Comparison of ENCODE assay signal across 11 cellular contexts in the genomic region with DNA sequence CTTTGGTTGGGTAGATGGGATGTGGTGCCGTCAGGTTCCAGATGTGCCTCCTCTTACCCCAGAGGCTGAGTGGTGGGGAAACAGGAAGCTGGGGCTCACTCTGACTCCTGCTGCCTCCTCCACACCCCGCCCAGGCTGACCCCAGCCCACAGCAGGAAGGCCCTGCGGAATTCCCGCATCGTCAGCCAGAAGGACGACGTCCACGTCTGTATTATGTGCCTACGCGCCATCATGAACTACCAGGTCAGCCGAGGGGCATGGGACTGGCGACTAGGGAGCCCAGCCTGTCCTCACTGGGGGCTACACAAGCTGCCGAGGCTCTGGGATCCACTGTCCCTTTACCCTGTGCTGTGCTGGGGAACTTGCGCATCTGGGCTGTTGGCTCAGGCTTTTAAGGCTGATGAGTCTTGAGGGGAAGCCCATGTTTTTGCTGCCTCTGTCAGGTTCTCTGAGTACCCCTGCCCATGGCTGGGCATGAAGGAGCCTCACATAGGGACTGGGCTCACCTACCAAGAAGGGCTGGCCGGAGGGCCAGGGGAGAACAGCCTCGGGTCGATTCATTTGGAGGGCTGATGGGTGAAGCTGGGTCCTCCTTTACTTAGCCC. TPM values are rescaled to one million over a fixed set of nuclear protein-coding genes. Genes with fewer than 3 reads are reported as not detected.
DNase-seq lines count a peak whose midpoint lies in the region; ATAC-seq and TF ChIP-seq lines count a peak whose summit lies in the region.
"Had no signal": no experiment of that assay in that cellular context is flagged by ENCODE, and none has a peak within 500 bp of the region (broad histone marks: within the 10 kb centered on the region; RNA-seq: fewer than 3 reads in every experiment).

No MANE protein-coding gene starts in this region.

- POLR2A ChIA-PET in CD8-positive, alpha-beta T cell (lab: Charles Lee), result interaction anchor here (1.0 to 7.3 kb wide), 4 partner anchors 10 to 87 kb away, joined by 3 to 47 read pairs (median 14); a partner anchor contains a TSS

- peak overlapping the region; percentile 92 for H2AK5ac ChIP-seq in neuronal stem cell (ENCODE audit: low read depth, low read length)

- H3K27ac ChIP-seq in CD8-positive, alpha-beta T cell (ENCODE audit: low read depth, low read length), result no peak overlapping the region
- peak overlapping the region; percentile 36 for H3K27ac ChIP-seq in KOPT-K1 (ENCODE audit: low read depth, low read length, poor library complexity, severe bottlenecking)
- H3K27ac ChIP-seq in neuronal stem cell (replicated peaks; ENCODE audit: low read length), result no peak overlapping the region
- H3K27ac ChIP-seq in gastroesophageal sphincter, result no peak overlapping the region
- H3K27ac ChIP-seq: SK-N-MC, transverse colon had no signal

- H3K27ac Mint-ChIP-seq in CD8-positive, alpha-beta T cell, result peak overlapping the region; percentile 66
- H3K27ac Mint-ChIP-seq in brain, result peak overlapping the region in 1 of 5 experiments; percentile 32

- H3K23ac ChIP-seq in neuronal stem cell (ENCODE audit: low read depth, low read length, poor library complexity), result peak overlapping the region; percentile 37

- no peaks in the 10 kb centered on the region for H3K27me3 ChIP-seq in CD8-positive, alpha-beta T cell (ENCODE audit: insufficient read depth, low read length)
- peaks cover 0 to 84% (median 13%) of the 10 kb centered on the region in 3 experiments for H3K27me3 ChIP-seq in neuronal stem cell (ENCODE audit: control insufficient read depth in 3 of 3, insufficient read depth in 3 of 3, low read depth in 1 of 3, low read length in 3 of 3)
- H3K27me3 ChIP-seq in gastroesophageal sphincter, result peaks cover 48% of the 10 kb centered on the region

- peak overlapping the region; percentile 74 for H2BK15ac ChIP-seq in neuronal stem cell (ENCODE audit: low read length)

- DNase-seq in CD8-positive, alpha-beta T cell, result no peak
- DNase-seq in neuronal stem cell (ENCODE audit: low spot score) (no peak), superior temporal gyrus (ENCODE audit: extremely low spot score) (no peak)

- no peak overlapping the region for H3K4ac ChIP-seq in neuronal stem cell (ENCODE audit: low read length)

- no peak overlapping the region for H4K8ac ChIP-seq in neuronal stem cell (ENCODE audit: low read depth, low read length)

- H2BK120ac ChIP-seq in neuronal stem cell (ENCODE audit: low read depth, low read length), result no peak overlapping the region

- peaks cover 49% of the 10 kb centered on the region for H3K4me1 Mint-ChIP-seq in CD8-positive, alpha-beta T cell (ENCODE audit: low read depth)
- peaks cover 37% of the 10 kb centered on the region for H3K4me1 Mint-ChIP-seq in brain

- H3K4me1 ChIP-seq in CD8-positive, alpha-beta T cell (ENCODE audit: insufficient read depth, low read length), result peaks cover 41% of the 10 kb centered on the region
- H3K4me1 ChIP-seq in neuronal stem cell (ENCODE audit: control insufficient read depth in 2 of 2, insufficient read depth in 1 of 2, low read depth in 1 of 2, low read length in 2 of 2) (peaks cover 0 to 11% of the 10 kb centered on the region in 2 donors), gastroesophageal sphincter (peaks cover 0 to 20% (median 10%) of the 10 kb centered on the region in 3 donors)

- no peak overlapping the region for H3K4me2 ChIP-seq in neuronal stem cell (ENCODE audit: insufficient read depth, low read length, poor library complexity, severe bottlenecking)

- H3K9ac ChIP-seq in neuronal stem cell (ENCODE audit: low read depth, low read length, poor library complexity), result no peak overlapping the region

- CTCF ChIA-PET in CD8-positive, alpha-beta T cell (lab: Charles Lee), result interaction anchor here (0.9 to 36.1 kb wide), 20 partner anchors 7 to 168 kb away, joined by 3 to 1097 read pairs (median 6); a partner anchor contains a TSS

- no peak for ATAC-seq in CD8-positive, alpha-beta T cell
- ATAC-seq in gastroesophageal sphincter (no peak), GM21529 (IDR thresholded peaks at IDR 0.05; ENCODE audit: unreplicated experiment) (no peak)

- H4K91ac ChIP-seq in neuronal stem cell (ENCODE audit: low read depth, low read length, poor library complexity), result peak overlapping the region; percentile 33

- no peak overlapping the region for H2BK5ac ChIP-seq in neuronal stem cell (ENCODE audit: low read length)

- peak overlapping the region; percentile 50 for H3K18ac ChIP-seq in neuronal stem cell (ENCODE audit: low read length)

- peaks cover 92% of the 10 kb centered on the region for H3K36me3 Mint-ChIP-seq in CD8-positive, alpha-beta T cell
- peaks cover 13% of the 10 kb centered on the region for H3K36me3 Mint-ChIP-seq in brain

- H2BK12ac ChIP-seq in neuronal stem cell (ENCODE audit: low read length), result no peak overlapping the region

- TF ChIP-seq CTCF in CD8-positive, alpha-beta T cell (IDR thresholded peaks at IDR 0.05), result peak; percentile 9
- peak; percentile 36 to 49 for TF ChIP-seq CTCF in brain (conservative IDR thresholded peaks at IDR 0.05)
- TF ChIP-seq CTCF in gastroesophageal sphincter (IDR thresholded peaks at IDR 0.05), result no peak

- no peak overlapping the region for H2AFZ ChIP-seq in neuronal stem cell (ENCODE audit: low read length)

- no peaks in the 10 kb centered on the region for H3K9me3 ChIP-seq in CD8-positive, alpha-beta T cell (ENCODE audit: low read length)
- H3K9me3 ChIP-seq in KOPT-K1 (ENCODE audit: insufficient read depth, low read length, poor library complexity, severe bottlenecking) (no peaks in the 10 kb centered on the region), neuronal stem cell (replicated peaks in 1 of 2; ENCODE audit: control insufficient read depth in 2 of 2, insufficient read depth in 1 of 2, low read depth in 1 of 2, low read length in 2 of 2) (no peaks in the 10 kb centered on the region), gastroesophageal sphincter (no peaks in the 10 kb centered on the region)
- H3K9me3 ChIP-seq: transverse colon had no signal

- no peak for TF ChIP-seq EP300 in gastroesophageal sphincter (IDR thresholded peaks at IDR 0.05)

- WGBS in neuronal stem cell (ENCODE audit: extremely low coverage in 2 of 2, insufficient read length in 2 of 2, insufficient replicate concordance in 1 of 2), 2 donors, result no CpG with 5 or more reads among the region's 17 CpGs
- 33% methylated on average over 4 of the region's 17 CpGs; no CpG with 5 or more reads in 1 of the 2 donors for WGBS in gastroesophageal sphincter (ENCODE audit: low coverage in 1 of 2), 2 donors

- no peak overlapping the region for H3K4me3 ChIP-seq in CD8-positive, alpha-beta T cell (ENCODE audit: low read depth, low read length)
- H3K4me3 ChIP-seq in neuronal stem cell (ENCODE audit: low read length in 2 of 2) (no peak overlapping the region), gastroesophageal sphincter (no peak overlapping the region)
- H3K4me3 ChIP-seq: SK-N-MC, transverse colon had no signal

- H3K14ac ChIP-seq in neuronal stem cell (ENCODE audit: low read length), result no peak overlapping the region

- no peak overlapping the region for H3K4me3 Mint-ChIP-seq in CD8-positive, alpha-beta T cell
- H3K4me3 Mint-ChIP-seq in brain, result no peak overlapping the region

- H3K36me3 ChIP-seq in CD8-positive, alpha-beta T cell (ENCODE audit: insufficient read depth, low read length), result peaks cover 48% of the 10 kb centered on the region
- H3K36me3 ChIP-seq in KOPT-K1 (ENCODE audit: insufficient read depth, low read length) (peaks cover 91% of the 10 kb centered on the region), neuronal stem cell (replicated peaks in 1 of 2; ENCODE audit: control insufficient read depth in 2 of 2, insufficient read depth in 2 of 2, low read length in 2 of 2) (no peaks in the 10 kb centered on the region), gastroesophageal sphincter (peaks cover 0 to 8% of the 10 kb centered on the region in 2 donors)
- H3K36me3 ChIP-seq: transverse colon had no signal

- no peaks in the 10 kb centered on the region for H3K9me3 Mint-ChIP-seq in CD8-positive, alpha-beta T cell
- H3K9me3 Mint-ChIP-seq in brain, result peaks cover 0 to 3% (median 0%) of the 10 kb centered on the region in 5 experiments
- H3K9me3 Mint-ChIP-seq: activated naive CD4-positive, alpha-beta T cell treated with anti-CD3 and anti-CD28 coated beads, Interleukin-2, amount 50 U/mL, for 24 hours had no signal

- H3K79me1 ChIP-seq in neuronal stem cell (ENCODE audit: low read depth, low read length), result peaks cover 2% of the 10 kb centered on the region

- TF ChIP-seq POLR2A in gastroesophageal sphincter (IDR thresholded peaks at IDR 0.05), result no peak

- no peaks in the 10 kb centered on the region for H3K27me3 Mint-ChIP-seq in CD8-positive, alpha-beta T cell (ENCODE audit: low read depth)
- H3K27me3 Mint-ChIP-seq in brain, result peaks cover 11% of the 10 kb centered on the region
- H3K27me3 Mint-ChIP-seq: activated naive CD4-positive, alpha-beta T cell treated with anti-CD3 and anti-CD28 coated beads, Interleukin-2, amount 50 U/mL, for 24 hours had no signal

- intact Hi-C loops in CD8-positive, alpha-beta T cell (cut with DNase I, micrococcal nuclease), result no loop called here

RNA-seq across cellular contexts. Expression of a gene that starts 14.4 kb away (rescaled TPM):
- 100 to 1,000 TPM; 527 to 558 TPM for total RNA-seq in CD8-positive, alpha-beta T cell
- polyA plus RNA-seq in brain (ENCODE audit: insufficient read depth, low read depth, low replicate concordance), result 26.1 TPM
- 2.8 TPM for polyA plus RNA-seq in neuronal stem cell (2013, experiment 1 of 2)
- polyA plus RNA-seq in neuronal stem cell (2013, experiment 2 of 2), result 2.9 TPM
- total RNA-seq in gastroesophageal sphincter, result 10 to 100 TPM; 12.0 to 21.9 (median 14.9) TPM

RNA-seq across cellular contexts. Expression of a gene that starts 25.8 kb away (rescaled TPM):
- total RNA-seq in CD8-positive, alpha-beta T cell, result under 1 TPM in 1 of 2 experiments, not detected in 1; 0.22 TPM
- not detected for polyA plus RNA-seq in brain (ENCODE audit: insufficient read depth, low read depth, low replicate concordance)
- 0.04 TPM for polyA plus RNA-seq in neuronal stem cell (2013, experiment 1 of 2)
- 0.01 TPM for polyA plus RNA-seq in neuronal stem cell (2013, experiment 2 of 2)
- total RNA-seq in gastroesophageal sphincter, result not detected
- total RNA-seq: HT1080 had no signal

Comparison
In these comparisons a context has a peak if more than half of its experiments do, and no peak if none do; other contexts are left out.
1. CTCF ChIP-seq: peak in CD8-positive, alpha-beta T cell (single experiment) and brain (2 of 2); none in gastroesophageal sphincter (0 of 4).
2. RNA of a gene that starts 14.4 kb away (total RNA-seq): 527 to 558 TPM in CD8-positive, alpha-beta T cell; 12.0 to 21.9 TPM in gastroesophageal sphincter; every median in the first group is over 10 times any median in the second.